ENCODE assay signal across 2 cellular contexts in the genomic region with DNA sequence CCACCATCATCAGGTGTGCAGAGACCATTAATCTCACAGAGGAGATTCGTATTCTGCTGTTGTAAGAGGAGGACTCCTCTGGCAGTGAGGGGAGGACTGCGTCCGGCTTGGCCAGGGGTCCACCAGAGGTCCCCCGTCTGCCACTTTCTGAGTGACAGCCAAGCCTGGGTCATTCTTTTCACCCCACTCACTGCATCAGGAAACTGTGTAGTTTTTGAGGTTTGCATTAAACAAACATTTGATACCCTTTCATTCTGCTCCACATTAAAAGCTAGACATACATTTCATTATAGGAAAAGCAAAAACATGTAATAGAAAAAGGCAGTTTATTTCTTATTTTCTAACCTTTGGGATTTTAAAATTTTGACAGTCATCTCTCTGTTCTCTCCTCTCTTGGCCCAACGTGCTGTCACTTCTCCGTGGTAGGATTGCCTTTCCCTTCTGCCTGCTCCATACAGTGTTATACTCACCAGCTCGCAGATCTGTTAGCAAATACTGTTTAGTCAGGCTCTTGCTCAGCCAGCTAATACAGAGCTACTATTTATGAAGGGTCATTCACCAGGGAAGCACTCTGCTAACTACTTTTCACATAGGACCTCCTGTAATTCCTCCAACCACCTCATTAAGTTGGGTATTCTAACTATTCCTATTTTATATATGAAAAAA.
A peak's percentile ranks its signal among the peaks of the same experiment; 100 is the strongest.
TF ChIP-seq lines count a peak whose summit lies in the region.

No MANE protein-coding gene starts in this region.

TF ChIP-seq in HepG2, 621 proteins besides CTCF, POLR2A, EP300 and RAD21 (continued from another document):
- TF ChIP-seq STAG1 (CRISPR knock-in tag; IDR thresholded peaks at IDR 0.05) (0 out of 2 replicates have a peak, but pooled peaks have one; percentile 11), ZNF263 (CRISPR knock-in tag; IDR thresholded peaks at IDR 0.05) (peak; percentile 96)

TF ChIP-seq in WTC11, 78 proteins besides CTCF, POLR2A, EP300 and RAD21 (continued from another document):
- TF ChIP-seq STAT6 (CRISPR knock-in tag; conservative IDR thresholded peaks at IDR 0.05; ENCODE audit: low read depth) = no peak
